ENCODE assay signal across 1 cellular context in the genomic region with DNA sequence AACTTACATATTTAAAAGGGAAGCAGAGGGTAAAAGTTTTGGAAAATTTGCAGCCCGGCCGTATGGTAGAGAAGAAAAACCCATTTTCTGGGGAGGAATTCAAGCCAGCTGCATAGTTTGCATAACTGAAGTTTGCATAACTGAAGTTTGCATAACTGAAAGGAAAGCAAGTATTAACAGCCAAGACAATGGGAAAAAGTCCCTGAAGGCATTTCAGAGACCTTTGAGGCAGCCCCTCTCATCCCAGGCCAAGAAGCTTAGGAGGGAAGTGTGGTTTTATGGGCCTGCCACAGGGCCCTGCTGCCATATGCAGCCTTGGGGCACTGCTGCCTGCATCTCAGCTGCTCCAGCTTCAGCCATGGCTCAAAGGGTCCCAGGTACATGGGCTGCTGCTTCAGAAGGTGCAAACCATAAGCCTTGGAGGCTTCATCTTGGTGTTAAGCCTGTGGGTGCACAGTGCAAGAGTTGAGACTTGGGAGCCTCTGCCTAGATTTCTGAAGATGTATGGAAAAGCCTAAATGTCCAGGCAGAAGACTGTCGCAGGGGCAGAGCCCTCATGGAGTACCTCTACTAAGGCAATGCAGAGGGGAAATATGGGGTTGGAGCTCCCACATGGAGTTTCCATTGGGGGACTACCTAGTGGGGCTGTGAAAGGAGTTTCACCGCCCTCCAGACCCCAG.
A peak's percentile ranks its signal among the peaks of the same experiment; 100 is the strongest.
TF ChIP-seq lines count a peak whose summit lies in the region.

No MANE protein-coding gene starts in this region.

TF ChIP-seq in H1, 55 proteins besides CTCF, POLR2A, EP300 and RAD21:
- TF ChIP-seq SP2 (IDR thresholded peaks at IDR 0.05; ENCODE audit: low read length): no peak
- no peak for TF ChIP-seq NANOG (IDR thresholded peaks at IDR 0.05; ENCODE audit: insufficient read depth, low read depth, low read length, poor library complexity, severe bottlenecking)
- peak; percentile 74; the same call in 1 of the 2 replicates for TF ChIP-seq TEAD4 (IDR thresholded peaks at IDR 0.05; ENCODE audit: low read depth, low read length)
- TF ChIP-seq, protein P1, sequence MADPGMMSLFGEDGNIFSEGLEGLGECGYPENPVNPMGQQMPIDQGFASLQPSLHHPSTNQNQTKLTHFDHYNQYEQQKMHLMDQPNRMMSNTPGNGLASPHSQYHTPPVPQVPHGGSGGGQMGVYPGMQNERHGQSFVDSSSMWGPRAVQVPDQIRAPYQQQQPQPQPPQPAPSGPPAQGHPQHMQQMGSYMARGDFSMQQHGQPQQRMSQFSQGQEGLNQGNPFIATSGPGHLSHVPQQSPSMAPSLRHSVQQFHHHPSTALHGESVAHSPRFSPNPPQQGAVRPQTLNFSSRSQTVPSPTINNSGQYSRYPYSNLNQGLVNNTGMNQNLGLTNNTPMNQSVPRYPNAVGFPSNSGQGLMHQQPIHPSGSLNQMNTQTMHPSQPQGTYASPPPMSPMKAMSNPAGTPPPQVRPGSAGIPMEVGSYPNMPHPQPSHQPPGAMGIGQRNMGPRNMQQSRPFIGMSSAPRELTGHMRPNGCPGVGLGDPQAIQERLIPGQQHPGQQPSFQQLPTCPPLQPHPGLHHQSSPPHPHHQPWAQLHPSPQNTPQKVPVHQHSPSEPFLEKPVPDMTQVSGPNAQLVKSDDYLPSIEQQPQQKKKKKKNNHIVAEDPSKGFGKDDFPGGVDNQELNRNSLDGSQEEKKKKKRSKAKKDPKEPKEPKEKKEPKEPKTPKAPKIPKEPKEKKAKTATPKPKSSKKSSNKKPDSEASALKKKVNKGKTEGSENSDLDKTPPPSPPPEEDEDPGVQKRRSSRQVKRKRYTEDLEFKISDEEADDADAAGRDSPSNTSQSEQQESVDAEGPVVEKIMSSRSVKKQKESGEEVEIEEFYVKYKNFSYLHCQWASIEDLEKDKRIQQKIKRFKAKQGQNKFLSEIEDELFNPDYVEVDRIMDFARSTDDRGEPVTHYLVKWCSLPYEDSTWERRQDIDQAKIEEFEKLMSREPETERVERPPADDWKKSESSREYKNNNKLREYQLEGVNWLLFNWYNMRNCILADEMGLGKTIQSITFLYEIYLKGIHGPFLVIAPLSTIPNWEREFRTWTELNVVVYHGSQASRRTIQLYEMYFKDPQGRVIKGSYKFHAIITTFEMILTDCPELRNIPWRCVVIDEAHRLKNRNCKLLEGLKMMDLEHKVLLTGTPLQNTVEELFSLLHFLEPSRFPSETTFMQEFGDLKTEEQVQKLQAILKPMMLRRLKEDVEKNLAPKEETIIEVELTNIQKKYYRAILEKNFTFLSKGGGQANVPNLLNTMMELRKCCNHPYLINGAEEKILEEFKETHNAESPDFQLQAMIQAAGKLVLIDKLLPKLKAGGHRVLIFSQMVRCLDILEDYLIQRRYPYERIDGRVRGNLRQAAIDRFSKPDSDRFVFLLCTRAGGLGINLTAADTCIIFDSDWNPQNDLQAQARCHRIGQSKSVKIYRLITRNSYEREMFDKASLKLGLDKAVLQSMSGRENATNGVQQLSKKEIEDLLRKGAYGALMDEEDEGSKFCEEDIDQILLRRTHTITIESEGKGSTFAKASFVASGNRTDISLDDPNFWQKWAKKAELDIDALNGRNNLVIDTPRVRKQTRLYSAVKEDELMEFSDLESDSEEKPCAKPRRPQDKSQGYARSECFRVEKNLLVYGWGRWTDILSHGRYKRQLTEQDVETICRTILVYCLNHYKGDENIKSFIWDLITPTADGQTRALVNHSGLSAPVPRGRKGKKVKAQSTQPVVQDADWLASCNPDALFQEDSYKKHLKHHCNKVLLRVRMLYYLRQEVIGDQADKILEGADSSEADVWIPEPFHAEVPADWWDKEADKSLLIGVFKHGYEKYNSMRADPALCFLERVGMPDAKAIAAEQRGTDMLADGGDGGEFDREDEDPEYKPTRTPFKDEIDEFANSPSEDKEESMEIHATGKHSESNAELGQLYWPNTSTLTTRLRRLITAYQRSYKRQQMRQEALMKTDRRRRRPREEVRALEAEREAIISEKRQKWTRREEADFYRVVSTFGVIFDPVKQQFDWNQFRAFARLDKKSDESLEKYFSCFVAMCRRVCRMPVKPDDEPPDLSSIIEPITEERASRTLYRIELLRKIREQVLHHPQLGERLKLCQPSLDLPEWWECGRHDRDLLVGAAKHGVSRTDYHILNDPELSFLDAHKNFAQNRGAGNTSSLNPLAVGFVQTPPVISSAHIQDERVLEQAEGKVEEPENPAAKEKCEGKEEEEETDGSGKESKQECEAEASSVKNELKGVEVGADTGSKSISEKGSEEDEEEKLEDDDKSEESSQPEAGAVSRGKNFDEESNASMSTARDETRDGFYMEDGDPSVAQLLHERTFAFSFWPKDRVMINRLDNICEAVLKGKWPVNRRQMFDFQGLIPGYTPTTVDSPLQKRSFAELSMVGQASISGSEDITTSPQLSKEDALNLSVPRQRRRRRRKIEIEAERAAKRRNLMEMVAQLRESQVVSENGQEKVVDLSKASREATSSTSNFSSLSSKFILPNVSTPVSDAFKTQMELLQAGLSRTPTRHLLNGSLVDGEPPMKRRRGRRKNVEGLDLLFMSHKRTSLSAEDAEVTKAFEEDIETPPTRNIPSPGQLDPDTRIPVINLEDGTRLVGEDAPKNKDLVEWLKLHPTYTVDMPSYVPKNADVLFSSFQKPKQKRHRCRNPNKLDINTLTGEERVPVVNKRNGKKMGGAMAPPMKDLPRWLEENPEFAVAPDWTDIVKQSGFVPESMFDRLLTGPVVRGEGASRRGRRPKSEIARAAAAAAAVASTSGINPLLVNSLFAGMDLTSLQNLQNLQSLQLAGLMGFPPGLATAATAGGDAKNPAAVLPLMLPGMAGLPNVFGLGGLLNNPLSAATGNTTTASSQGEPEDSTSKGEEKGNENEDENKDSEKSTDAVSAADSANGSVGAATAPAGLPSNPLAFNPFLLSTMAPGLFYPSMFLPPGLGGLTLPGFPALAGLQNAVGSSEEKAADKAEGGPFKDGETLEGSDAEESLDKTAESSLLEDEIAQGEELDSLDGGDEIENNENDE (IDR thresholded peaks at IDR 0.05; ENCODE audit: insufficient replicate concordance, low read length): no peak
- TF ChIP-seq SUZ12 (IDR thresholded peaks at IDR 0.05; ENCODE audit: low read length): no peak
- no peak for TF ChIP-seq KDM1A (IDR thresholded peaks at IDR 0.05; ENCODE audit: borderline replicate concordance, low read length)
